Comparison of ENCODE assay signal across 9 cellular contexts in genomic region chr19:52748336-52748950, GRCh38. TPM values are rescaled to one million over a fixed set of nuclear protein-coding genes. Genes with fewer than 3 reads are reported as not detected.
A peak's percentile ranks its signal among the peaks of the same experiment; 100 is the strongest.
DNase-seq lines count a peak whose midpoint lies in the region; ATAC-seq and TF ChIP-seq lines count a peak whose summit lies in the region.
"Had no signal": no experiment of that assay in that cellular context is flagged by ENCODE, and none has a peak within 500 bp of the region (broad histone marks: within the 10 kb centered on the region; RNA-seq: fewer than 3 reads in every experiment).

No MANE protein-coding gene starts in this region.

- no peak for ATAC-seq in HG02852 (IDR thresholded peaks at IDR 0.05; ENCODE audit: unreplicated experiment)
- no peak for ATAC-seq in GM21529 (IDR thresholded peaks at IDR 0.05; ENCODE audit: unreplicated experiment)
- ATAC-seq in HG02759 (IDR thresholded peaks at IDR 0.05; ENCODE audit: unreplicated experiment), result no peak

- no peak overlapping the region for H3K4me3 ChIP-seq in DOHH2 (ENCODE audit: low read length)
- H3K4me3 ChIP-seq in endodermal cell (ENCODE audit: low read length), result peak overlapping the region; percentile 71
- H3K4me3 ChIP-seq in neural progenitor cell, result peak overlapping the region; percentile 25

- H3K79me2 ChIP-seq in DOHH2 (ENCODE audit: control insufficient read depth, low read length), result no peaks in the 10 kb centered on the region
- no peaks in the 10 kb centered on the region for H3K79me2 ChIP-seq in neural progenitor cell (ENCODE audit: low read depth)

- H3K4me1 Mint-ChIP-seq in endodermal cell, result peaks cover 84% of the 10 kb centered on the region
- no peaks in the 10 kb centered on the region for H3K4me1 Mint-ChIP-seq in neural progenitor cell
- H3K4me1 Mint-ChIP-seq: IgD-negative memory B cell had no signal

- H3K36me3 ChIP-seq in DOHH2 (ENCODE audit: control insufficient read depth, low read length), result no peaks in the 10 kb centered on the region
- no peaks in the 10 kb centered on the region for H3K36me3 ChIP-seq in endodermal cell (ENCODE audit: control insufficient read depth, insufficient read depth, low read length)
- no peaks in the 10 kb centered on the region for H3K36me3 ChIP-seq in neural progenitor cell

- DNase-seq in NCI-H146 (lab: John Stamatoyannopoulos, UW) (peak; percentile 60), endodermal cell (no peak), neural progenitor cell (ENCODE audit: low spot score) (peak; percentile 73)
- no peak for DNase-seq in stimulated activated naive CD4-positive, alpha-beta T cell treated with Interleukin-2 at 50 U/mL for 16 hours (lab: John Stamatoyannopoulos, UW)

- H3F3A ChIP-seq in DOHH2 (ENCODE audit: control insufficient read depth, insufficient read depth) (no peaks in the 10 kb centered on the region), neural progenitor cell (ENCODE audit: low read depth) (no peaks in the 10 kb centered on the region)

- H3K27me3 Mint-ChIP-seq in endodermal cell (ENCODE audit: insufficient read depth), result no peaks in the 10 kb centered on the region
- H3K27me3 Mint-ChIP-seq in neural progenitor cell (ENCODE audit: insufficient read depth, low read depth), result peaks cover 6% of the 10 kb centered on the region
- H3K27me3 Mint-ChIP-seq: IgD-negative memory B cell had no signal

- H3K36me3 Mint-ChIP-seq in endodermal cell (ENCODE audit: low read depth) (no peaks in the 10 kb centered on the region), neural progenitor cell (no peaks in the 10 kb centered on the region)
- H3K36me3 Mint-ChIP-seq: IgD-negative memory B cell had no signal

- TF ChIP-seq CTCF in DOHH2 (IDR thresholded peaks at IDR 0.05; ENCODE audit: low read depth, low read length, poor library complexity, severe bottlenecking) (peak; percentile 19), endodermal cell (conservative IDR thresholded peaks at IDR 0.05) (peak; percentile 76), neural progenitor cell (IDR thresholded peaks at IDR 0.05) (peak; percentile 59)

- H3K9me2 ChIP-seq in DOHH2 (replicated peaks; ENCODE audit: control insufficient read depth, low read length), result no peaks in the 10 kb centered on the region

- H3K27ac Mint-ChIP-seq in endodermal cell, result peak overlapping the region; percentile 59
- no peak overlapping the region for H3K27ac Mint-ChIP-seq in neural progenitor cell
- H3K27ac Mint-ChIP-seq: IgD-negative memory B cell had no signal

- no peak overlapping the region for H3K9ac ChIP-seq in endodermal cell (ENCODE audit: extremely low read depth, low read length, poor library complexity, severe bottlenecking)
- H3K9ac ChIP-seq in neural progenitor cell, result no peak overlapping the region

- peaks cover 4% of the 10 kb centered on the region for H3K9me3 Mint-ChIP-seq in endodermal cell
- H3K9me3 Mint-ChIP-seq in neural progenitor cell, result peaks cover 4% of the 10 kb centered on the region

- H3K27ac ChIP-seq in DOHH2 (ENCODE audit: low read depth, low read length) (no peak overlapping the region), endodermal cell (ENCODE audit: low read depth, low read length) (no peak overlapping the region), neural progenitor cell (no peak overlapping the region)

- H3K9me3 ChIP-seq in DOHH2 (ENCODE audit: control insufficient read depth, insufficient read depth, low read length) (no peaks in the 10 kb centered on the region), endodermal cell (ENCODE audit: control insufficient read depth, low read length) (peaks cover 38% of the 10 kb centered on the region), neural progenitor cell (ENCODE audit: low read depth) (no peaks in the 10 kb centered on the region)

- H3K4me1 ChIP-seq in DOHH2 (ENCODE audit: control insufficient read depth, low read length) (no peaks in the 10 kb centered on the region), endodermal cell (ENCODE audit: control insufficient read depth, insufficient read depth, low read length) (peaks cover 1% of the 10 kb centered on the region), neural progenitor cell (no peaks in the 10 kb centered on the region)

- H2AFZ ChIP-seq in neural progenitor cell (replicated peaks), result peak overlapping the region; percentile 92

- H4K20me1 ChIP-seq in DOHH2 (ENCODE audit: control insufficient read depth, insufficient read depth, low read depth, low read length), result no peaks in the 10 kb centered on the region
- no peaks in the 10 kb centered on the region for H4K20me1 ChIP-seq in neural progenitor cell (ENCODE audit: low read depth)

- 6 to 25% methylated on average over 4 to 6 of the region's 8 CpGs for WGBS in endodermal cell (ENCODE audit: insufficient coverage in 1 of 2, insufficient read length in 1 of 2), 2 experiments

- H3K4me3 Mint-ChIP-seq in endodermal cell (peak overlapping the region; percentile 32), neural progenitor cell (no peak overlapping the region)
- H3K4me3 Mint-ChIP-seq: IgD-negative memory B cell had no signal

- H3K4me2 ChIP-seq in DOHH2 (ENCODE audit: low read length) (no peak overlapping the region), neural progenitor cell (peak overlapping the region; percentile 52)

- H3K27me3 ChIP-seq in DOHH2 (ENCODE audit: control insufficient read depth, low read length), result no peaks in the 10 kb centered on the region
- H3K27me3 ChIP-seq in endodermal cell (ENCODE audit: control insufficient read depth, insufficient read depth, low read length, poor library complexity, severe bottlenecking), result no peaks in the 10 kb centered on the region
- H3K27me3 ChIP-seq in neural progenitor cell, result no peaks in the 10 kb centered on the region

RNA-seq across cellular contexts. Expression of gene ZNF611, which starts 13.6 kb away (rescaled TPM):
- total RNA-seq in endodermal cell, result 100 to 1,000 TPM in 1 of 2 donors, 10 to 100 TPM in 1; 96.9 to 136 TPM
- polyA plus RNA-seq in endodermal cell (2013, experiment 1 of 2), result 12.4 TPM
- polyA plus RNA-seq in endodermal cell (2013, experiment 2 of 2), result 15.0 TPM
- total RNA-seq in neural progenitor cell (ENCODE audit: low replicate concordance), result 12.5 and 19.9 TPM in 2 replicates

RNA-seq across cellular contexts. Expression of gene ZNF600, which starts 38.1 kb away (rescaled TPM):
- 10 to 100 TPM; 26.2 to 32.3 TPM for total RNA-seq in endodermal cell
- polyA plus RNA-seq in endodermal cell (2013, experiment 1 of 2), result 6.1 TPM
- polyA plus RNA-seq in endodermal cell (2013, experiment 2 of 2), result 6.4 TPM
- 2.7 and 3.5 TPM in 2 replicates for total RNA-seq in neural progenitor cell (ENCODE audit: low replicate concordance)

Comparison
In these comparisons a context has a peak if more than half of its experiments do, and no peak if none do; other contexts are left out.
1. CTCF ChIP-seq: peak in every context shown above with its lines; median percentile 76 in endodermal cell; 59 in neural progenitor cell; 19 in DOHH2.
2. DNase-seq: peak in NCI-H146 (single experiment) and neural progenitor cell (single experiment); none in endodermal cell (single experiment) and stimulated activated naive CD4-positive, alpha-beta T cell treated with Interleukin-2 at 50 U/mL for 16 hours (single experiment).